Comparison of ENCODE assay signal across 1 cellular context in the genomic region with DNA sequence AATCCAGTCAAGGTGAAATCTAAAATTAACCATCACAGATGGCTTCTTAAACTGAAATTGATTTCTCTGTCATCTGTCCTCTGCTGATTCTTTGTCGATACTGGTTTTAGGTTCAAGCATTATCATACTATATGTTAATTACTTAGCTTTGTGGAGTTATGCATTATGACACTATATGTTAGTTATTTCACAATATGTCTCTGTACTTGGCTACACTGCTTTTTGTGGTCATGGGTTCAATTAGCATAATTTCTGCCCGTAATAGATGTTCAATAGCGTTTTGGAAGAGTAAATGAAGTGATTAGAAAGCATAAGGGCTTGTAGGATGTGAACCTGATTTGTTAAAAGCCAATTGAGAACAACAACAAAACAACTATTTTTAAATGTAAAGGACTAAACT.
TF ChIP-seq lines count a peak whose summit lies in the region.

No MANE protein-coding gene starts in this region.

TF ChIP-seq in IMR-90, 13 proteins besides CTCF, POLR2A, EP300 and RAD21:
- TF ChIP-seq CEBPB (IDR thresholded peaks at IDR 0.05; ENCODE audit: low read depth, low read length), result peak; percentile 56; the same call in 1 of the 2 replicates
- no peak for TF ChIP-seq SMC3 (IDR thresholded peaks at IDR 0.05; ENCODE audit: low read depth, low read length)
- TF ChIP-seq NFE2L2 (IDR thresholded peaks at IDR 0.05; ENCODE audit: low read depth, low read length), result no peak
